2 cellular contexts compared by ENCODE assay signal in genomic region chr10:24453973-24454372, GRCh38.
TF ChIP-seq lines count a peak whose summit lies in the region.

No MANE protein-coding gene starts in this region.

TF ChIP-seq in SK-N-SH, 30 proteins besides CTCF, POLR2A, EP300 and RAD21 (continued from another document):
- TF ChIP-seq MAX (IDR thresholded peaks at IDR 0.05; ENCODE audit: low read depth) (no peak), RCOR1 (IDR thresholded peaks at IDR 0.05; ENCODE audit: low read length) (no peak), TEAD4 (IDR thresholded peaks at IDR 0.05; ENCODE audit: borderline replicate concordance, insufficient read depth) (no peak), MXI1 (IDR thresholded peaks at IDR 0.05; ENCODE audit: low read depth, low read length) (no peak), NFIC (IDR thresholded peaks at IDR 0.05; ENCODE audit: borderline replicate concordance) (no peak), FOXM1 (IDR thresholded peaks at IDR 0.05; ENCODE audit: low read depth) (no peak), SIN3A (IDR thresholded peaks at IDR 0.05; ENCODE audit: borderline replicate concordance, low read depth, low read length) (no peak), GATA2 (CRISPR knock-in tag; IDR thresholded peaks at IDR 0.05) (no peak), PBX3 (IDR thresholded peaks at IDR 0.05) (no peak), JUND (IDR thresholded peaks at IDR 0.05) (no peak), EZH2phosphoT487 (IDR thresholded peaks at IDR 0.05; ENCODE audit: borderline replicate concordance, low read depth) (no peak), FOSL2 (IDR thresholded peaks at IDR 0.05; ENCODE audit: borderline replicate concordance, low read depth) (no peak), TAF1 (IDR thresholded peaks at IDR 0.05; ENCODE audit: borderline replicate concordance, low read depth, low read length) (no peak), USF2 (IDR thresholded peaks at IDR 0.05; ENCODE audit: borderline replicate concordance, low read depth, low read length) (no peak), GABPA (IDR thresholded peaks at IDR 0.05; ENCODE audit: low read depth) (no peak), IRF3 (IDR thresholded peaks at IDR 0.05; ENCODE audit: low read depth, low read length) (no peak), SMC3 (IDR thresholded peaks at IDR 0.05; ENCODE audit: low read depth, low read length) (no peak), MEF2A (IDR thresholded peaks at IDR 0.05; ENCODE audit: borderline replicate concordance, low read depth) (no peak)

TF ChIP-seq in SK-N-SH treated with all-trans-retinoic acid at 6 μM for 48 hours, 23 proteins besides CTCF, POLR2A, EP300 and RAD21 (continued from another document):
- no peak for TF ChIP-seq POU6F1 (CRISPR knock-in tag; IDR thresholded peaks at IDR 0.05; ENCODE audit: borderline replicate concordance, low read depth)
